7 cellular contexts compared by ENCODE assay signal in the genomic region with DNA sequence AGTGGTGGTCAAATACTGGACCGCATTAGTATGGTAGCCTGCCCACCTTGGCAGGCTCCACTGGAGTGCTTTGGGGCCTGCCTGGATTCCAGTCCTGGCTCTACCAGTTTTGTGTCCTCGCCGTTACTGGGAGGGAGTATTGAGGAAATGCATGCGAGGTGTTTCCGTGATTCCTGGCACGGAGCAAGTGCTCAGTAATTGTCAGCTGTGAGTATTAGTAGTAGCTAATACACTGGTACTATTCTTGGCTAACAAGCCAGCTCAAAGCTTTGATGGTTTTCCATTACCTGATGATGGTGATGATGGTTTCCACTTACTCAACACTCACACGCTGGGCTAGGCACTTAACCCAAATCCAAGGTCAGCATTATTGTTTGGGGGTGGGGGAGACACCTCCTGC. TPM values are rescaled to one million over a fixed set of nuclear protein-coding genes. Genes with fewer than 3 reads are reported as not detected.
DNase-seq lines count a peak whose midpoint lies in the region; ATAC-seq and TF ChIP-seq lines count a peak whose summit lies in the region.
"Not testable (repeated sequence)": the region's sequence is repeated elsewhere in the genome, so short reads cannot be mapped to it uniquely, and the experiment has no call there.

No MANE protein-coding gene starts in this region.

- not testable (repeated sequence) for DNase-seq in DND-41; PC-3; activated T-helper 2 cell treated with anti-CD3 and anti-CD28 coated beads, Interferon-gamma antibody, Interleukin-2, Interleukin-4, amounts not matched to agents 10 μg/mL and 5 μg/mL and 100 μg/mL, durations not matched to agents 14 hours and 24 hours and 36 hours (ENCODE audit: low spot score)
- DNase-seq in activated CD8-positive, alpha-beta memory T cell treated with anti-CD3 and anti-CD28 coated beads, Interleukin-2, amount 50 U/mL, for 48 hours: peak; percentile 22
- DNase-seq in dermis blood vessel endothelial cell (peak; percentile 68), islet precursor cell (peak; percentile 1)

- peaks cover 44% of the 10 kb centered on the region for H3K36me3 Mint-ChIP-seq in activated T-helper 2 cell treated with anti-CD3 and anti-CD28 coated beads, Interferon-gamma antibody, Interleukin-2, Interleukin-4, amounts not matched to agents 10 μg/mL and 5 μg/mL and 100 μg/mL, durations not matched to agents 14 hours and 24 hours and 36 hours (ENCODE audit: low read depth)
- H3K36me3 Mint-ChIP-seq in nephron (ENCODE audit: low read depth): peaks cover 18% of the 10 kb centered on the region

- not testable (repeated sequence) for BruUV-seq in PC-3 (replicated peaks; lab: Mats Ljungman, UMichigan)

- not testable (repeated sequence) for H3K9me2 ChIP-seq in PC-3 (replicated peaks; ENCODE audit: low read length)

- not testable (repeated sequence) for TF ChIP-seq CTCF in DND-41 (IDR thresholded peaks at IDR 0.05; ENCODE audit: borderline replicate concordance, extremely low read depth, low read length, poor library complexity, severe bottlenecking); PC-3 (conservative IDR thresholded peaks at IDR 0.05; ENCODE audit: low read depth, low read length); nephron (IDR thresholded peaks at IDR 0.05; ENCODE audit: unreplicated experiment in 3 of 3)

- peaks cover 74% of the 10 kb centered on the region for H3K79me2 ChIP-seq in DND-41 (ENCODE audit: insufficient read depth, low read length)
- peaks cover 77% of the 10 kb centered on the region for H3K79me2 ChIP-seq in PC-3 (ENCODE audit: low read length)

- H3K36me3 ChIP-seq in DND-41 (ENCODE audit: insufficient read depth, low read length) (peaks cover 34% of the 10 kb centered on the region), PC-3 (ENCODE audit: low read depth, low read length) (peaks cover 26% of the 10 kb centered on the region)

- peaks cover 36% of the 10 kb centered on the region for H3K4me1 Mint-ChIP-seq in activated T-helper 2 cell treated with anti-CD3 and anti-CD28 coated beads, Interferon-gamma antibody, Interleukin-2, Interleukin-4, amounts not matched to agents 10 μg/mL and 5 μg/mL and 100 μg/mL, durations not matched to agents 14 hours and 24 hours and 36 hours (ENCODE audit: low read depth)
- H3K4me1 Mint-ChIP-seq in nephron: peaks cover 27% of the 10 kb centered on the region

- H3K4me1 ChIP-seq in DND-41 (ENCODE audit: insufficient read depth, low read length) (peaks cover 36% of the 10 kb centered on the region), PC-3 (ENCODE audit: insufficient read depth, low read length) (peaks cover 19% of the 10 kb centered on the region)

- H3K4me3 ChIP-seq in DND-41 (ENCODE audit: low read depth in 1 of 2, low read length in 2 of 2): not testable (repeated sequence)
- H3K4me3 ChIP-seq in PC-3 (ENCODE audit: low read length): peak overlapping the region; percentile 86

- H3K4me2 ChIP-seq in DND-41 (ENCODE audit: insufficient read depth, low read length) (peak overlapping the region; percentile 65; the same call in 1 of the 2 replicates), PC-3 (ENCODE audit: low read length) (peak overlapping the region; percentile 76)

- H3K27ac ChIP-seq in DND-41 (ENCODE audit: low read length); PC-3 (ENCODE audit: low read length): not testable (repeated sequence)

- not testable (repeated sequence) for H3K27ac Mint-ChIP-seq in activated T-helper 2 cell treated with anti-CD3 and anti-CD28 coated beads, Interferon-gamma antibody, Interleukin-2, Interleukin-4, amounts not matched to agents 10 μg/mL and 5 μg/mL and 100 μg/mL, durations not matched to agents 14 hours and 24 hours and 36 hours; nephron

- CTCF ChIA-PET in PC-3 (lab: Charles Lee): not testable (repeated sequence)

- H4K20me1 ChIP-seq in DND-41 (ENCODE audit: insufficient read depth, low read length): peaks cover 32% of the 10 kb centered on the region; the same call in 1 of the 2 replicates
- peaks cover 25% of the 10 kb centered on the region for H4K20me1 ChIP-seq in PC-3 (ENCODE audit: low read length)

- H3K9me3 Mint-ChIP-seq in activated T-helper 2 cell treated with anti-CD3 and anti-CD28 coated beads, Interferon-gamma antibody, Interleukin-2, Interleukin-4, amounts not matched to agents 10 μg/mL and 5 μg/mL and 100 μg/mL, durations not matched to agents 14 hours and 24 hours and 36 hours; nephron: not testable (repeated sequence)

- H3K9ac ChIP-seq in DND-41 (ENCODE audit: low read depth, low read length); PC-3 (ENCODE audit: low read length): not testable (repeated sequence)

- peak overlapping the region; percentile 13 for H3K4me3 Mint-ChIP-seq in activated T-helper 2 cell treated with anti-CD3 and anti-CD28 coated beads, Interferon-gamma antibody, Interleukin-2, Interleukin-4, amounts not matched to agents 10 μg/mL and 5 μg/mL and 100 μg/mL, durations not matched to agents 14 hours and 24 hours and 36 hours (ENCODE audit: low read depth)
- H3K4me3 Mint-ChIP-seq in nephron: peak overlapping the region in 2 of 3 experiments; percentile 48 to 60

- H3K27me3 Mint-ChIP-seq in activated T-helper 2 cell treated with anti-CD3 and anti-CD28 coated beads, Interferon-gamma antibody, Interleukin-2, Interleukin-4, amounts not matched to agents 10 μg/mL and 5 μg/mL and 100 μg/mL, durations not matched to agents 14 hours and 24 hours and 36 hours (ENCODE audit: low read depth); nephron (ENCODE audit: low read depth): not testable (repeated sequence)

- H2AFZ ChIP-seq in DND-41 (ENCODE audit: low read depth, low read length); PC-3 (ENCODE audit: low read length): not testable (repeated sequence)

- H3K27me3 ChIP-seq in DND-41 (ENCODE audit: insufficient read depth, low read length, poor library complexity); PC-3 (ENCODE audit: low read length): not testable (repeated sequence)

- intact Hi-C loops in PC-3 (cut with micrococcal nuclease): loop anchor here (5.0 kb wide), 1 partner anchor 52 kb away; no protein-coding TSS in a partner anchor
- intact Hi-C loops in activated T-helper 2 cell treated with anti-CD3 and anti-CD28 coated beads, Interferon-gamma antibody, Interleukin-2, Interleukin-4, amounts not matched to agents 10 μg/mL and 5 μg/mL and 100 μg/mL, durations not matched to agents 14 hours and 24 hours and 36 hours (cut with micrococcal nuclease): loop anchor here (10.0 kb wide), 1 partner anchor 60 kb away; no protein-coding TSS in a partner anchor

- POLR2A ChIA-PET in PC-3 (lab: Charles Lee; ENCODE audit: unreplicated experiment): not testable (repeated sequence)

- H3F3A ChIP-seq in PC-3 (ENCODE audit: low read length, unreplicated experiment): not testable (repeated sequence)

- ATAC-seq in DND-41 (ENCODE audit: insufficient read depth, low read depth); PC-3: not testable (repeated sequence)

- not testable (repeated sequence) for H3K9me3 ChIP-seq in DND-41 (ENCODE audit: insufficient read depth, low read length, severe bottlenecking); PC-3 (ENCODE audit: low read length)

RNA-seq across cellular contexts. Expression of gene PDCD6, which starts 2.9 kb away (rescaled TPM):
- 158 and 200 TPM in 2 replicates for total RNA-seq in PC-3 (2014; rRNA removed)
- 109 TPM in 2 replicates for total RNA-seq in activated T-helper 2 cell treated with anti-CD3 and anti-CD28 coated beads, Interferon-gamma antibody, Interleukin-2, Interleukin-4, amounts not matched to agents 10 μg/mL and 5 μg/mL and 100 μg/mL, durations not matched to agents 14 hours and 24 hours and 36 hours
- total RNA-seq in dermis blood vessel endothelial cell: 98.2 and 131 TPM in 2 replicates

RNA-seq across cellular contexts. Expression of gene AHRR, which starts 47.2 kb away (rescaled TPM):
- total RNA-seq in PC-3 (2014; rRNA removed): 1.6 and 1.9 TPM in 2 replicates
- total RNA-seq in activated T-helper 2 cell treated with anti-CD3 and anti-CD28 coated beads, Interferon-gamma antibody, Interleukin-2, Interleukin-4, amounts not matched to agents 10 μg/mL and 5 μg/mL and 100 μg/mL, durations not matched to agents 14 hours and 24 hours and 36 hours: 33.3 and 34.9 TPM in 2 replicates
- 7.4 and 13.4 TPM in 2 replicates for total RNA-seq in dermis blood vessel endothelial cell

RNA-seq across cellular contexts. Expression of gene SDHA, which starts 56.2 kb away (rescaled TPM):
- total RNA-seq in PC-3 (2014; rRNA removed) (163 and 181 TPM in 2 replicates), dermis blood vessel endothelial cell (123 and 196 TPM in 2 replicates)
- total RNA-seq in activated T-helper 2 cell treated with anti-CD3 and anti-CD28 coated beads, Interferon-gamma antibody, Interleukin-2, Interleukin-4, amounts not matched to agents 10 μg/mL and 5 μg/mL and 100 μg/mL, durations not matched to agents 14 hours and 24 hours and 36 hours: 154 and 157 TPM in 2 replicates

RNA-seq across cellular contexts. Expression of gene CCDC127, which starts 56.4 kb away (rescaled TPM):
- total RNA-seq in PC-3 (2014; rRNA removed) (4.1 and 5.4 TPM in 2 replicates), dermis blood vessel endothelial cell (5.6 and 6.7 TPM in 2 replicates)
- total RNA-seq in activated T-helper 2 cell treated with anti-CD3 and anti-CD28 coated beads, Interferon-gamma antibody, Interleukin-2, Interleukin-4, amounts not matched to agents 10 μg/mL and 5 μg/mL and 100 μg/mL, durations not matched to agents 14 hours and 24 hours and 36 hours: 6.5 and 7.3 TPM in 2 replicates
